In the genomic region with DNA sequence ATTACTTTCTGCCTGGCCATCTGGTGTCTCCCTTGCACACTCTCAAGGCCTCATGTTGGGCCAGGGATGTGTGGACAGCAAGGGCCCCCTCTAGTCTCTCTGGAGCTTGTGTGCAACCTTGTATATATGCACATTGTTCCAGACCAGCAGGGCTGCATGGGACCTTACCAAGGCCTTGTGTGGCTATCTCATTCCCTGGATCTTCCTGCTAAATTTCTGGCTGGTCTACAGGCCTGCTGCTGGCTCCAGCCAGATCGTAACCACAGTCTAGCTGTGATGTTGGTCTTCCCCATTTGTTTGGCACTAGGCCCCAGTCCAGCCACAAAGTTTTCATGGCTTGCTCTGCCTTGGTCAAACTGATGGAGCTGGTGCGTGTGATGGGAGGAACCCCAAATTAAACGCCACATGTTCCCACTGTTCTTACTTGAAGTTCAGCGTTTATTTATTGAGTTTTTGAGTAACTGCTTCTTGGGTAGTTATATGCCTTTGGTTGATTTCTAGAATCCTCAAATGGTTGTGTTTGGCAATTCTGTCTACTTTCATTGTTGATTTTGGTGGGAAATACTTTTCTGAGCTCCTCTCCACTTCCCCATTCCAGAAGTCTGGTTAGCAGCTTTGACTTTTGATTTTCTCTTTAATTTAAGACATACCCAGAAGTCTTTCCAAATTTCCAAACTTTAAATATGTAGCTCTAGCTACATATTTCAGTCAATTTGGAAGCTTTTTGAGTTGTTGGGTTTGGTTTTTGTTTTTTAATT, we compare ENCODE assay signal across 15 cellular contexts. TPM values are rescaled to one million over a fixed set of nuclear protein-coding genes. Genes with fewer than 3 reads are reported as not detected.
DNase-seq lines count a peak whose midpoint lies in the region; ATAC-seq and TF ChIP-seq lines count a peak whose summit lies in the region.
"Had no signal": no experiment of that assay in that cellular context is flagged by ENCODE, and none has a peak within 500 bp of the region (broad histone marks: within the 10 kb centered on the region; RNA-seq: fewer than 3 reads in every experiment).

No MANE protein-coding gene starts in this region.

- CTCF ChIA-PET in activated B cell treated with CpG ODN at 0.5 μM for 24 hours (lab: Charles Lee), result interaction anchor here (1.0 kb wide), 2 partner anchors 56 to 131 kb away, joined by 3 read pairs; a partner anchor contains a TSS

- H3K27me3 Mint-ChIP-seq in HFFc6 (ENCODE audit: insufficient read depth) (0 out of 2 replicates have a peak, but pooled peaks cover 1% of the 10 kb centered on the region), activated B cell treated with CpG ODN at 0.5 μM for 24 hours (no peaks in the 10 kb centered on the region)
- H3K27me3 Mint-ChIP-seq: activated CD8-positive, alpha-beta T cell treated with anti-CD3 and anti-CD28 coated beads for 36 hours had no signal

- ATAC-seq in activated B cell treated with CpG ODN at 0.5 μM for 24 hours (ENCODE audit: low read depth) (no peak), GM19397 (IDR thresholded peaks at IDR 0.05; ENCODE audit: unreplicated experiment) (no peak)
- ATAC-seq: activated CD8-positive, alpha-beta T cell treated with anti-CD3 and anti-CD28 coated beads for 36 hours; CD8-positive, alpha-beta T cell had no signal

- TF ChIP-seq CTCF in AG10803 (conservative IDR thresholded peaks at IDR 0.05; ENCODE audit: low read length) (peak; percentile 11; the same call in 1 of the 2 replicates), HFFc6 (IDR thresholded peaks at IDR 0.05) (no peak), activated B cell treated with CpG ODN at 0.5 μM for 24 hours (IDR thresholded peaks at IDR 0.05) (no peak)

- H3K27ac Mint-ChIP-seq in HFFc6, result peak overlapping the region; percentile 75
- peak overlapping the region; percentile 88 for H3K27ac Mint-ChIP-seq in activated B cell treated with CpG ODN at 0.5 μM for 24 hours
- H3K27ac Mint-ChIP-seq: activated CD8-positive, alpha-beta T cell treated with anti-CD3 and anti-CD28 coated beads for 36 hours; CD8-positive, alpha-beta T cell had no signal

- POLR2A ChIA-PET in activated B cell treated with CpG ODN at 0.5 μM for 24 hours (lab: Charles Lee), result interaction anchor here (0.8 to 4.0 kb wide), 13 partner anchors 13 to 907 kb away, joined by 3 to 14 read pairs (median 6); a partner anchor contains a TSS

- intact Hi-C loops in activated B cell treated with CpG ODN at 0.5 μM for 24 hours (cut with micrococcal nuclease), result loop anchor here (2.0 to 5.0 kb wide), 2 partner anchors 15 to 36 kb away; no protein-coding TSS in a partner anchor

- no peak overlapping the region for H3K4me3 ChIP-seq in AG10803 (ENCODE audit: low read length)

- H3K4me1 Mint-ChIP-seq in HFFc6 (ENCODE audit: low read depth) (peaks cover 59% of the 10 kb centered on the region), activated B cell treated with CpG ODN at 0.5 μM for 24 hours (peaks cover 80% of the 10 kb centered on the region)

- H3K36me3 Mint-ChIP-seq in HFFc6 (ENCODE audit: low read depth), result peaks cover 30% of the 10 kb centered on the region
- H3K36me3 Mint-ChIP-seq in activated B cell treated with CpG ODN at 0.5 μM for 24 hours (ENCODE audit: low read depth), result peaks cover 11% of the 10 kb centered on the region

- DNase-seq in AG10803 (ENCODE audit: low read depth) (peak; percentile 89), HFFc6 (peak; percentile 11), activated B cell treated with CpG ODN at 0.5 μM for 24 hours (no peak), iris pigment epithelial cell (ENCODE audit: low read depth) (peak; percentile 64), mucosa of gallbladder (ENCODE audit: low spot score) (no peak), NCI-H748 (lab: John Stamatoyannopoulos, UW; ENCODE audit: unreplicated experiment) (no peak), iPS-NIHi11 (ENCODE audit: low spot score) (no peak)
- DNase-seq: activated CD8-positive, alpha-beta T cell treated with anti-CD3 and anti-CD28 coated beads for 36 hours; amniotic stem cell; CD8-positive, alpha-beta T cell; foreskin melanocyte; RPMI8226 had no signal

- H3K9me3 Mint-ChIP-seq in HFFc6 (peaks cover 18% of the 10 kb centered on the region), activated B cell treated with CpG ODN at 0.5 μM for 24 hours (peaks cover 6% of the 10 kb centered on the region)

- H3K4me3 Mint-ChIP-seq in HFFc6 (peak overlapping the region; percentile 36; the same call in 1 of the 2 replicates), activated B cell treated with CpG ODN at 0.5 μM for 24 hours (peak overlapping the region; percentile 4)
- H3K4me3 Mint-ChIP-seq: activated CD8-positive, alpha-beta T cell treated with anti-CD3 and anti-CD28 coated beads for 36 hours; CD8-positive, alpha-beta T cell had no signal

RNA-seq across cellular contexts. Expression of a gene that starts 56.4 kb away (rescaled TPM):
- 10 to 100 TPM; 34.0 to 46.7 (median 41.8) TPM for total RNA-seq in HFFc6 (2021; fragmentation: NEBNext Ultra II Directional; extraction: Animal tissue kit (Norgen Biotek cat#: 25700))
- total RNA-seq in activated B cell treated with CpG ODN at 0.5 μM for 24 hours (120 and 145 TPM in 2 replicates), mucosa of gallbladder (74.6 TPM)

RNA-seq across cellular contexts. Expression of a gene that starts 57.0 kb away (rescaled TPM):
- total RNA-seq in HFFc6 (2021; fragmentation: NEBNext Ultra II Directional; extraction: Animal tissue kit (Norgen Biotek cat#: 25700)), result not detected
- total RNA-seq in activated B cell treated with CpG ODN at 0.5 μM for 24 hours (not detected in 2 replicates), mucosa of gallbladder (not detected)
- total RNA-seq: activated CD8-positive, alpha-beta T cell treated with anti-CD3 and anti-CD28 coated beads for 36 hours; CD8-positive, alpha-beta T cell; H4; liver had no signal

Comparison
In these comparisons a context has a peak if more than half of its experiments do, and no peak if none do; other contexts are left out.
1. DNase-seq: peak in AG10803 (single experiment), HFFc6 (single experiment) and iris pigment epithelial cell (single experiment); none in activated B cell treated with CpG ODN at 0.5 μM for 24 hours (single experiment), mucosa of gallbladder (single experiment), NCI-H748 (single experiment) and iPS-NIHi11 (single experiment).